Comparison of ENCODE assay signal across 26 cellular contexts in the genomic region with DNA sequence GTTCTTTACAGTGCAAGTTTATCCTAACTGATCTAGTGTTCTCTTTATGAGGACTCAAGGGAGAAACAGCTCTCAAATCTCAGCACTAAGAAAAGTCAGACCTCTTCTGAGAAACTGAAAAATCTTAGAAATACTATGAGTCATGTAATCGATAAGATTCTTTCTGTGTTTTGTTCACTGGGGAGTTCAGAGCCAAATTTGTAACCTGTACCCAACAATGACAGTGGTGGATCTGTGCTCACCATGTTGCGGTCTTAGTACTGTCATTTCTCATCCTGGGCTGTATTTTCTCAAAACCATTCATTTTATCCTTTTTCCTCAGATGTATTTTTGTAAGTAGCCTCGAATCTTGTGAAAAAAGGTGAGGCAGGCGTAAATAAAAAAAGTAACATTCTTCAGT.
"Had no signal": no experiment of that assay in that cellular context is flagged by ENCODE, and none has a peak within 500 bp of the region (broad histone marks: within the 10 kb centered on the region; RNA-seq: fewer than 3 reads in every experiment).

No MANE protein-coding gene starts in this region.

- H3K4me1 ChIP-seq: right lobe of liver, thyroid gland, vagina had no signal

- ATAC-seq: naive thymus-derived CD4-positive, alpha-beta T cell; natural killer cell treated with Interleukin-12 subunit alpha and Interleukin-12 subunit beta and Interleukin-15 and Interleukin-18, amount 100 ng/mL, for 72 hours; pancreas; right cardiac atrium; right lobe of liver; stimulated activated memory B cell treated with anti-CD40 and anti-IgM and Interleukin-4, amounts not matched to agents 10 μg/mL and 1 μg/mL and 100 μg/mL, for 72 hours; stimulated activated naive CD8-positive, alpha-beta T cell treated with anti-CD3 and anti-CD28 coated beads, Interleukin-15, amount 100 ng/mL, for 72 hours; stimulated activated naive CD8-positive, alpha-beta T cell treated with anti-CD3 and anti-CD28 coated beads, Interleukin-15, Interleukin-2, amounts not matched to agents 100 U/mL and 50 U/mL, for 24 hours had no signal

- H3K27me3 ChIP-seq: neutrophil, pancreas, right lobe of liver, sigmoid colon, thyroid gland, tibial nerve, upper lobe of left lung, vagina had no signal

- H3K4me3 ChIP-seq: pancreas, prostate gland, right lobe of liver, sigmoid colon, thoracic aorta, thyroid gland, tibial nerve, upper lobe of left lung, vagina had no signal

- H3K4me1 Mint-ChIP-seq: stimulated activated naive CD8-positive, alpha-beta T cell treated with anti-CD3 and anti-CD28 coated beads, Interleukin-15, amount 100 ng/mL, for 72 hours had no signal

- H3K36me3 Mint-ChIP-seq: naive thymus-derived CD4-positive, alpha-beta T cell; natural killer cell treated with Interleukin-12 subunit alpha and Interleukin-12 subunit beta and Interleukin-15 and Interleukin-18, amount 100 ng/mL, for 72 hours had no signal

- H3K27ac ChIP-seq: neutrophil, pancreas, prostate gland, right lobe of liver, sigmoid colon, thoracic aorta, thyroid gland, tibial nerve, upper lobe of left lung, vagina had no signal

- H3K27me3 Mint-ChIP-seq: stimulated activated memory B cell treated with anti-CD40 and anti-IgM and Interleukin-4, amounts not matched to agents 10 μg/mL and 1 μg/mL and 100 μg/mL, for 72 hours had no signal

- H3K27ac Mint-ChIP-seq: naive thymus-derived CD4-positive, alpha-beta T cell; natural killer cell treated with Interleukin-12 subunit alpha and Interleukin-12 subunit beta and Interleukin-15 and Interleukin-18, amount 100 ng/mL, for 72 hours; nephron progenitor cell; stimulated activated memory B cell treated with anti-CD40 and anti-IgM and Interleukin-4, amounts not matched to agents 10 μg/mL and 1 μg/mL and 100 μg/mL, for 72 hours; stimulated activated naive CD8-positive, alpha-beta T cell treated with anti-CD3 and anti-CD28 coated beads, Interleukin-15, amount 100 ng/mL, for 72 hours had no signal

- H3K9me3 ChIP-seq: neutrophil, pancreas, prostate gland, right lobe of liver, sigmoid colon, thoracic aorta, thyroid gland, upper lobe of left lung, vagina had no signal

- H3K4me3 Mint-ChIP-seq: naive thymus-derived CD4-positive, alpha-beta T cell; natural killer cell treated with Interleukin-12 subunit alpha and Interleukin-12 subunit beta and Interleukin-15 and Interleukin-18, amount 100 ng/mL, for 72 hours; nephron progenitor cell; neural crest cell; stimulated activated memory B cell treated with anti-CD40 and anti-IgM and Interleukin-4, amounts not matched to agents 10 μg/mL and 1 μg/mL and 100 μg/mL, for 72 hours; stimulated activated naive CD8-positive, alpha-beta T cell treated with anti-CD3 and anti-CD28 coated beads, Interleukin-15, amount 100 ng/mL, for 72 hours had no signal

- H3K36me3 ChIP-seq: neutrophil, pancreas, prostate gland, right lobe of liver, sigmoid colon, thoracic aorta, thyroid gland, tibial nerve, upper lobe of left lung, vagina had no signal

- DNase-seq: naive thymus-derived CD4-positive, alpha-beta T cell; nephron progenitor cell; pancreas; right cardiac atrium; right lobe of liver; sigmoid colon; small intestine; stimulated activated CD4-positive, alpha-beta T cell treated with anti-CD3 and anti-CD28 coated beads, Interleukin-15, amount 100 ng/mL, for 24 hours; stimulated activated CD4-positive, alpha-beta T cell treated with anti-CD3 and anti-CD28 coated beads, Interleukin-2, amount 100 ng/mL, for 24 hours; stimulated activated CD4-positive, alpha-beta T cell treated with anti-CD3 and anti-CD28 coated beads, Interleukin-2, amount 100 ng/mL, for 48 hours; stimulated activated CD4-positive, alpha-beta T cell treated with anti-CD3 and anti-CD28 coated beads, Interleukin-4, amount 100 ng/mL, for 24 hours; stimulated activated naive CD4-positive, alpha-beta T cell; stimulated activated naive CD8-positive, alpha-beta T cell treated with anti-CD3 and anti-CD28 coated beads, Interleukin-15, amount 100 ng/mL, for 72 hours; stimulated activated naive CD8-positive, alpha-beta T cell treated with anti-CD3 and anti-CD28 coated beads, Interleukin-15, Interleukin-2, amounts not matched to agents 100 U/mL and 50 U/mL, for 24 hours; substantia nigra; thyroid gland; trophoblast cell; upper lobe of left lung had no signal
